26 cellular contexts compared by ENCODE assay signal in genomic region chr15:88899251-88899650, GRCh38.
"Had no signal": no experiment of that assay in that cellular context is flagged by ENCODE, and none has a peak within 500 bp of the region (broad histone marks: within the 10 kb centered on the region; RNA-seq: fewer than 3 reads in every experiment).

No MANE protein-coding gene starts in this region.

- ATAC-seq: activated CD8-positive, alpha-beta memory T cell treated with anti-CD3 and anti-CD28 coated beads, Interleukin-2, amount 10 ng/mL, durations not matched to agents 7 days and 5 days; heart left ventricle; mucosa of descending colon; naive thymus-derived CD4-positive, alpha-beta T cell; stimulated activated naive CD8-positive, alpha-beta T cell treated with anti-CD3 and anti-CD28 coated beads, Interleukin-15, Interleukin-2, amounts not matched to agents 100 U/mL and 50 U/mL, for 24 hours had no signal

- DNase-seq: activated B cell treated with CpG ODN at 0.5 μM for 24 hours; activated CD4-positive, alpha-beta memory T cell treated with anti-CD3 and anti-CD28 coated beads, Interleukin-2, amount 10 ng/mL, durations not matched to agents 7 days and 5 days; activated CD4-positive, alpha-beta T cell treated with anti-CD3 and anti-CD28 coated beads for 4 hours; activated CD8-positive, alpha-beta memory T cell treated with anti-CD3 and anti-CD28 coated beads, Interleukin-2, amount 10 ng/mL, durations not matched to agents 7 days and 5 days; activated naive CD4-positive, alpha-beta T cell treated with Interleukin-2 at 50 U/mL for 16 hours; activated naive CD8-positive, alpha-beta T cell treated with anti-CD3 and anti-CD28 coated beads, Interleukin-2, amount 10 ng/mL, durations not matched to agents 7 days and 5 days; activated T-cell treated with anti-CD3 and anti-CD28 coated beads, Interleukin-2, amount 50 U/mL, for 1 hour; amygdala; cortex of kidney; erythroblast; foreskin melanocyte; heart left ventricle; kidney glomerular epithelial cell; mesenchymal stem cell; naive thymus-derived CD4-positive, alpha-beta T cell; retina; stimulated activated CD4-positive, alpha-beta T cell treated with anti-CD3 and anti-CD28 coated beads, Interleukin-2, amount 100 ng/mL, for 24 hours; stimulated activated naive CD8-positive, alpha-beta T cell treated with anti-CD3 and anti-CD28 coated beads, Interleukin-15, Interleukin-2, amounts not matched to agents 100 U/mL and 50 U/mL, for 24 hours; substantia nigra; T-helper 9 cell; transverse colon had no signal

- H3K27ac Mint-ChIP-seq: activated B cell treated with CpG ODN at 0.5 μM for 24 hours; activated CD4-positive, alpha-beta memory T cell treated with anti-CD3 and anti-CD28 coated beads, Interleukin-2, amount 10 ng/mL, durations not matched to agents 7 days and 5 days; activated CD8-positive, alpha-beta memory T cell treated with anti-CD3 and anti-CD28 coated beads, Interleukin-2, amount 10 ng/mL, durations not matched to agents 7 days and 5 days; activated naive CD8-positive, alpha-beta T cell treated with anti-CD3 and anti-CD28 coated beads, Interleukin-2, amount 10 ng/mL, durations not matched to agents 7 days and 5 days; activated T-helper 2 cell treated with anti-CD3 and anti-CD28 coated beads, Interferon-gamma antibody, Interleukin-2, Interleukin-4, amounts not matched to agents 10 μg/mL and 5 μg/mL and 100 μg/mL, durations not matched to agents 14 hours and 24 hours and 36 hours; brain had no signal

- H3K27me3 Mint-ChIP-seq: activated CD4-positive, alpha-beta memory T cell treated with anti-CD3 and anti-CD28 coated beads, Interleukin-2, amount 10 ng/mL, durations not matched to agents 7 days and 5 days; activated CD8-positive, alpha-beta memory T cell treated with anti-CD3 and anti-CD28 coated beads, Interleukin-2, amount 10 ng/mL, durations not matched to agents 7 days and 5 days; activated naive CD8-positive, alpha-beta T cell treated with anti-CD3 and anti-CD28 coated beads, Interleukin-2, amount 10 ng/mL, durations not matched to agents 7 days and 5 days; naive thymus-derived CD4-positive, alpha-beta T cell had no signal

- H3K9me3 Mint-ChIP-seq: activated B cell treated with CpG ODN at 0.5 μM for 24 hours; activated CD4-positive, alpha-beta memory T cell treated with anti-CD3 and anti-CD28 coated beads, Interleukin-2, amount 10 ng/mL, durations not matched to agents 7 days and 5 days; activated naive CD8-positive, alpha-beta T cell treated with anti-CD3 and anti-CD28 coated beads, Interleukin-2, amount 10 ng/mL, durations not matched to agents 7 days and 5 days; activated T-helper 2 cell treated with anti-CD3 and anti-CD28 coated beads, Interferon-gamma antibody, Interleukin-2, Interleukin-4, amounts not matched to agents 10 μg/mL and 5 μg/mL and 100 μg/mL, durations not matched to agents 14 hours and 24 hours and 36 hours; brain; central memory CD8-positive, alpha-beta T cell; naive thymus-derived CD4-positive, alpha-beta T cell had no signal

- H3K9me3 ChIP-seq: heart left ventricle, mucosa of descending colon, transverse colon had no signal

- H3K36me3 Mint-ChIP-seq: activated CD8-positive, alpha-beta memory T cell treated with anti-CD3 and anti-CD28 coated beads, Interleukin-2, amount 10 ng/mL, durations not matched to agents 7 days and 5 days had no signal

- H3K4me3 ChIP-seq: heart left ventricle, mucosa of descending colon, transverse colon had no signal

- H3K36me3 ChIP-seq: transverse colon had no signal

- H3K4me1 ChIP-seq: parathyroid adenoma had no signal

- H3K27ac ChIP-seq: parathyroid adenoma, transverse colon had no signal

- H3K4me3 Mint-ChIP-seq: activated B cell treated with CpG ODN at 0.5 μM for 24 hours; activated CD4-positive, alpha-beta memory T cell treated with anti-CD3 and anti-CD28 coated beads, Interleukin-2, amount 10 ng/mL, durations not matched to agents 7 days and 5 days; activated CD8-positive, alpha-beta memory T cell treated with anti-CD3 and anti-CD28 coated beads, Interleukin-2, amount 10 ng/mL, durations not matched to agents 7 days and 5 days; activated naive CD8-positive, alpha-beta T cell treated with anti-CD3 and anti-CD28 coated beads, Interleukin-2, amount 10 ng/mL, durations not matched to agents 7 days and 5 days; brain; central memory CD8-positive, alpha-beta T cell; naive thymus-derived CD4-positive, alpha-beta T cell had no signal
